Comparison of ENCODE assay signal across 8 cellular contexts in genomic region chr20:35618032-35618371, GRCh38. TPM values are rescaled to one million over a fixed set of nuclear protein-coding genes. Genes with fewer than 3 reads are reported as not detected.
DNase-seq lines count a peak whose midpoint lies in the region; ATAC-seq, FAIRE-seq and TF ChIP-seq lines count a peak whose summit lies in the region.

No MANE protein-coding gene starts in this region.

- dilution Hi-C loops in endothelial cell of umbilical vein (cut with MboI; ENCODE audit: extremely low pct_ligation_motif_present, low sequenced_read_pairs), result no loop called here

- H3K4me1 ChIP-seq in DND-41 (ENCODE audit: insufficient read depth, low read length), result peaks cover 38% of the 10 kb centered on the region
- H3K4me1 ChIP-seq in endothelial cell of umbilical vein (ENCODE audit: control insufficient read depth, extremely low read depth, insufficient read depth, low read length), result peaks cover 25% of the 10 kb centered on the region
- H3K4me1 ChIP-seq in prostate gland (replicated peaks), result peaks cover 9% of the 10 kb centered on the region

- no TSS peak for BruUV-seq in endothelial cell of umbilical vein (replicated peaks; lab: Mats Ljungman, UMichigan)

- H3K9ac ChIP-seq in DND-41 (ENCODE audit: low read depth, low read length) (no peak overlapping the region), endothelial cell of umbilical vein (replicated peaks; ENCODE audit: extremely low read depth, insufficient read depth, low read length) (peak overlapping the region; percentile 30)

- H3K79me2 ChIP-seq in DND-41 (ENCODE audit: insufficient read depth, low read length) (no peaks in the 10 kb centered on the region), endothelial cell of umbilical vein (ENCODE audit: control insufficient read depth, insufficient read depth, low read length) (no peaks in the 10 kb centered on the region)

- H3K9me1 ChIP-seq in endothelial cell of umbilical vein (replicated peaks; ENCODE audit: control insufficient read depth, extremely low read depth, insufficient read depth, low read length), result no peaks in the 10 kb centered on the region

- H3K4me3 ChIP-seq in DND-41 (ENCODE audit: low read depth in 1 of 2, low read length in 2 of 2) (no peak overlapping the region), endothelial cell of umbilical vein (replicated peaks in 1 of 3; ENCODE audit: insufficient read depth in 1 of 3, low read depth in 1 of 3, low read length in 3 of 3) (peak overlapping the region; percentile 0 to 47 (median 30)), prostate gland (no peak overlapping the region)

- ATAC-seq in DND-41 (ENCODE audit: insufficient read depth, low read depth), result no peak
- ATAC-seq in GM21367 (IDR thresholded peaks at IDR 0.05; ENCODE audit: unreplicated experiment), result no peak

- 35% methylated on average over 3 of the region's 3 CpGs for WGBS in prostate gland

- no peak for TF ChIP-seq CTCF in DND-41 (IDR thresholded peaks at IDR 0.05; ENCODE audit: borderline replicate concordance, extremely low read depth, low read length, poor library complexity, severe bottlenecking)
- TF ChIP-seq CTCF in RWPE1 (conservative IDR thresholded peaks at IDR 0.05; ENCODE audit: low read depth), result no peak
- TF ChIP-seq CTCF in endothelial cell of umbilical vein (IDR thresholded peaks at IDR 0.05; ENCODE audit: extremely low read depth in 1 of 2, insufficient read depth in 1 of 2, low read depth in 1 of 2, low read length in 2 of 2), result no peak
- no peak for TF ChIP-seq CTCF in prostate gland (IDR thresholded peaks at IDR 0.05)

- no peaks in the 10 kb centered on the region for H3K9me3 ChIP-seq in DND-41 (ENCODE audit: insufficient read depth, low read length, severe bottlenecking)
- H3K9me3 ChIP-seq in endothelial cell of umbilical vein (replicated peaks; ENCODE audit: control insufficient read depth, insufficient read depth, low read length), result no peaks in the 10 kb centered on the region
- H3K9me3 ChIP-seq in prostate gland, result no peaks in the 10 kb centered on the region

- TF ChIP-seq POLR2A in endothelial cell of umbilical vein (IDR thresholded peaks at IDR 0.05; ENCODE audit: low read depth, low read length), result no peak
- no peak for TF ChIP-seq POLR2A in prostate gland (IDR thresholded peaks at IDR 0.05)

- no peak for FAIRE-seq in endothelial cell of umbilical vein (lab: Jason Lieb, UNC)

- intact Hi-C loops in endothelial cell of umbilical vein (cut with micrococcal nuclease) (loop anchor here (5.0 to 10.0 kb wide), 4 partner anchors 76 to 446 kb away; partner anchors contain the start of genes ERGIC3, PROCR and SCAND1), prostate gland (cut with DNase I) (loop anchor here (5.0 to 10.0 kb wide), 3 partner anchors 44 to 264 kb away; partner anchors contain the start of genes CPNE1 and RBM12)

- DNase-seq in DND-41 (no peak), RWPE1 (ENCODE audit: low spot score) (no peak), endothelial cell of umbilical vein (ENCODE audit: low read depth, low spot score) (no peak), prostate gland (ENCODE audit: low spot score) (no peak), SW480 (ENCODE audit: low spot score) (no peak), HT-29 (ENCODE audit: low spot score) (no peak), iPS-NIHi11 (ENCODE audit: low spot score) (no peak)

- CTCF ChIA-PET in RWPE1 (lab: Yijun Ruan, JAX), result interaction anchor here (0.6 to 2.2 kb wide), 5 partner anchors 25 to 377 kb away, joined by 3 to 6 read pairs (median 4); no protein-coding TSS in a partner anchor
- CTCF ChIA-PET in endothelial cell of umbilical vein (lab: Charles Lee), result interaction anchor here (0.9 to 5.5 kb wide), 7 partner anchors 14 to 155 kb away, joined by 3 to 28 read pairs (median 8); no protein-coding TSS in a partner anchor

- H2AFZ ChIP-seq in DND-41 (ENCODE audit: low read depth, low read length) (no peak overlapping the region), endothelial cell of umbilical vein (ENCODE audit: low read depth, low read length) (peak overlapping the region; percentile 77)

- H4K20me1 ChIP-seq in DND-41 (ENCODE audit: insufficient read depth, low read length) (no peaks in the 10 kb centered on the region), endothelial cell of umbilical vein (replicated peaks; ENCODE audit: control insufficient read depth, extremely low read depth, insufficient read depth, low read length) (no peaks in the 10 kb centered on the region)

- H3K27me3 ChIP-seq in DND-41 (ENCODE audit: insufficient read depth, low read length, poor library complexity) (no peaks in the 10 kb centered on the region), endothelial cell of umbilical vein (ENCODE audit: control insufficient read depth in 2 of 2, insufficient read depth in 2 of 2, low read length in 2 of 2) (no peaks in the 10 kb centered on the region), prostate gland (replicated peaks; ENCODE audit: insufficient read depth) (no peaks in the 10 kb centered on the region)

- POLR2A ChIA-PET in RWPE1 (lab: Yijun Ruan, JAX; ENCODE audit: low non-redundant PET) (interaction anchor here (0.6 to 1.6 kb wide), 2 partner anchors 46 to 113 kb away, joined by 5 to 9 read pairs; no protein-coding TSS in a partner anchor), endothelial cell of umbilical vein (lab: Charles Lee) (no interaction called here)

- no peaks in the 10 kb centered on the region for H3K36me3 ChIP-seq in DND-41 (ENCODE audit: insufficient read depth, low read length)
- H3K36me3 ChIP-seq in endothelial cell of umbilical vein (ENCODE audit: control insufficient read depth in 2 of 2, extremely low read depth in 1 of 2, insufficient read depth in 2 of 2, low read length in 2 of 2), result peaks cover 0 to 2% of the 10 kb centered on the region in 2 experiments
- no peaks in the 10 kb centered on the region for H3K36me3 ChIP-seq in prostate gland

- H3K4me2 ChIP-seq in DND-41 (ENCODE audit: insufficient read depth, low read length) (peak overlapping the region; percentile 95; the same call in 1 of the 2 replicates), endothelial cell of umbilical vein (ENCODE audit: insufficient read depth, low read length) (peak overlapping the region; percentile 51)

- H3K27ac ChIP-seq in DND-41 (ENCODE audit: low read length), result no peak overlapping the region
- H3K27ac ChIP-seq in RWPE1, result peak overlapping the region; percentile 88
- peak overlapping the region; percentile 81 for H3K27ac ChIP-seq in endothelial cell of umbilical vein (ENCODE audit: insufficient read depth, low read depth, low read length)
- peak overlapping the region; percentile 72 to 88 for H3K27ac ChIP-seq in prostate gland

TF ChIP-seq in endothelial cell of umbilical vein, 7 proteins besides CTCF, POLR2A, EP300 and RAD21:
- TF ChIP-seq EZH2 (IDR thresholded peaks at IDR 0.05; ENCODE audit: borderline replicate concordance, low read depth, low read length, severe bottlenecking) (no peak), FOS (IDR thresholded peaks at IDR 0.05; ENCODE audit: borderline replicate concordance, insufficient read depth, low read length) (no peak), MAX (IDR thresholded peaks at IDR 0.05; ENCODE audit: insufficient read depth, insufficient read length) (no peak), GATA2 (IDR thresholded peaks at IDR 0.05; ENCODE audit: insufficient read depth, insufficient read length, low read depth, low read length) (no peak), POLR2AphosphoS5 (IDR thresholded peaks at IDR 0.05; ENCODE audit: insufficient read depth, low read depth, low read length) (no peak), JUN (IDR thresholded peaks at IDR 0.05; ENCODE audit: borderline replicate concordance, insufficient read depth, insufficient read length, low read depth) (no peak), MYC (IDR thresholded peaks at IDR 0.05; ENCODE audit: low read depth, low read length) (no peak)
TF ChIP-seq in endothelial cell of umbilical vein: peak in this region for 0.

RNA-seq across cellular contexts. Expression of gene SPAG4, which starts 2.4 kb away (rescaled TPM):
- 3.7 and 7.2 TPM in 2 replicates for total RNA-seq in endothelial cell of umbilical vein
- polyA plus RNA-seq in endothelial cell of umbilical vein, result 9.5 and 12.3 TPM in 2 replicates
- 4.9 and 7.4 TPM in 2 replicates for polyA plus RNA-seq in endothelial cell of umbilical vein (2011; cell fraction: cytosol; rRNA removed)
- polyA plus RNA-seq in endothelial cell of umbilical vein (2011; cell fraction: nucleus; rRNA removed), result 13.4 and 16.8 TPM in 2 replicates
- 4.2 and 8.0 TPM in 2 replicates for polyA plus RNA-seq in endothelial cell of umbilical vein (2012)
- polyA minus RNA-seq in endothelial cell of umbilical vein, result 3.6 and 4.4 TPM in 2 replicates
- polyA minus RNA-seq in endothelial cell of umbilical vein (2011; cell fraction: cytosol; rRNA and poly(A)+ RNA removed), result 1.5 TPM
- 0.87 and 2.8 TPM in 2 replicates for polyA minus RNA-seq in endothelial cell of umbilical vein (2011; cell fraction: nucleus; rRNA and poly(A)+ RNA removed)
- 10 to 100 TPM in 1 of 2 donors, under 1 TPM in 1; 0.91 to 10.4 TPM for total RNA-seq in prostate gland
- total RNA-seq in HT-29 (2014; rRNA removed; shearing (Covaris generic)), result 18.1 and 27.0 TPM in 2 replicates

RNA-seq across cellular contexts. Expression of gene CPNE1, which starts 46.7 kb away (rescaled TPM):
- 239 and 244 TPM in 2 replicates for total RNA-seq in endothelial cell of umbilical vein
- polyA plus RNA-seq in endothelial cell of umbilical vein, result 316 and 368 TPM in 2 replicates
- polyA plus RNA-seq in endothelial cell of umbilical vein (2011; cell fraction: cytosol; rRNA removed), result 163 and 198 TPM in 2 replicates
- polyA plus RNA-seq in endothelial cell of umbilical vein (2011; cell fraction: nucleus; rRNA removed), result 494 and 508 TPM in 2 replicates
- 149 and 157 TPM in 2 replicates for polyA plus RNA-seq in endothelial cell of umbilical vein (2012)
- 228 and 246 TPM in 2 replicates for polyA minus RNA-seq in endothelial cell of umbilical vein
- 196 TPM for polyA minus RNA-seq in endothelial cell of umbilical vein (2011; cell fraction: cytosol; rRNA and poly(A)+ RNA removed)
- 128 and 147 TPM in 2 replicates for polyA minus RNA-seq in endothelial cell of umbilical vein (2011; cell fraction: nucleus; rRNA and poly(A)+ RNA removed)
- 10 to 100 TPM; 90.1 to 91.4 TPM for total RNA-seq in prostate gland
- total RNA-seq in HT-29 (2014; rRNA removed; shearing (Covaris generic)), result 390 and 417 TPM in 2 replicates

RNA-seq across cellular contexts. Expression of gene RBM12, which starts 46.7 kb away (rescaled TPM):
- 98.0 and 105 TPM in 2 replicates for total RNA-seq in endothelial cell of umbilical vein
- 120 and 121 TPM in 2 replicates for polyA plus RNA-seq in endothelial cell of umbilical vein
- 55.0 and 62.6 TPM in 2 replicates for polyA plus RNA-seq in endothelial cell of umbilical vein (2011; cell fraction: cytosol; rRNA removed)
- polyA plus RNA-seq in endothelial cell of umbilical vein (2011; cell fraction: nucleus; rRNA removed), result 104 and 125 TPM in 2 replicates
- polyA plus RNA-seq in endothelial cell of umbilical vein (2012), result 62.3 and 68.2 TPM in 2 replicates
- polyA minus RNA-seq in endothelial cell of umbilical vein, result 334 and 392 TPM in 2 replicates
- 75.2 TPM for polyA minus RNA-seq in endothelial cell of umbilical vein (2011; cell fraction: cytosol; rRNA and poly(A)+ RNA removed)
- polyA minus RNA-seq in endothelial cell of umbilical vein (2011; cell fraction: nucleus; rRNA and poly(A)+ RNA removed), result 129 and 133 TPM in 2 replicates
- 10 to 100 TPM; 31.8 to 38.9 TPM for total RNA-seq in prostate gland
- total RNA-seq in HT-29 (2014; rRNA removed; shearing (Covaris generic)), result 54.8 and 55.4 TPM in 2 replicates

Comparison
In these comparisons a context has a peak if more than half of its experiments do, and no peak if none do; other contexts are left out.
1. H3K4me3 ChIP-seq: peak in endothelial cell of umbilical vein (3 of 3); none in DND-41 (0 of 2) and prostate gland (0 of 2).